8 cellular contexts compared by ENCODE assay signal in genomic region chr11:69912911-69913451, GRCh38.
A peak's percentile ranks its signal among the peaks of the same experiment; 100 is the strongest.
DNase-seq lines count a peak whose midpoint lies in the region; ATAC-seq and TF ChIP-seq lines count a peak whose summit lies in the region.
"Had no signal": no experiment of that assay in that cellular context is flagged by ENCODE, and none has a peak within 500 bp of the region (broad histone marks: within the 10 kb centered on the region; RNA-seq: fewer than 3 reads in every experiment).

No MANE protein-coding gene starts in this region.

- no peak for ATAC-seq in GM21367 (IDR thresholded peaks at IDR 0.05; ENCODE audit: unreplicated experiment)

- DNase-seq in GM12864 (ENCODE audit: low read depth) (no peak), choroid plexus epithelial cell (ENCODE audit: low read depth) (peak; percentile 43), posterior cingulate gyrus (peak in 8 of 10 donors; percentile 9 to 85 (median 34)), NCI-H1417 treated with DMSO at 0.1 percent for 48 hours (lab: John Stamatoyannopoulos, UW) (no peak), glomerular visceral epithelial cell (ENCODE audit: extremely low spot score) (no peak)
- DNase-seq: NCI-H2029 treated with DMSO at 0.1 percent for 48 hours had no signal

- no peaks in the 10 kb centered on the region for H4K20me1 ChIP-seq in Loucy (ENCODE audit: insufficient read depth, low read length, poor library complexity, severe bottlenecking)

- H3K79me2 ChIP-seq in Loucy (ENCODE audit: insufficient read depth, low read length): no peaks in the 10 kb centered on the region

- H3K9ac ChIP-seq in Loucy (ENCODE audit: low read depth, low read length, poor library complexity, severe bottlenecking): no peak overlapping the region

- no peaks in the 10 kb centered on the region for H3F3A ChIP-seq in Loucy (ENCODE audit: low read depth)

- no peaks in the 10 kb centered on the region for H3K4me1 ChIP-seq in Loucy (ENCODE audit: insufficient read depth, low read length, poor library complexity, severe bottlenecking)

- 0 out of 2 replicates have a peak overlapping the region, but pooled peaks have one; percentile 36 for H2AFZ ChIP-seq in Loucy (ENCODE audit: low read length)

- no peaks in the 10 kb centered on the region for H3K9me2 ChIP-seq in Loucy (replicated peaks; ENCODE audit: low read depth, low read length)

- no peaks in the 10 kb centered on the region for H3K9me3 ChIP-seq in Loucy (ENCODE audit: insufficient read depth, low read depth, low read length)

- no peaks in the 10 kb centered on the region for H3K27me3 ChIP-seq in Loucy (ENCODE audit: insufficient read depth, low read length, poor library complexity, severe bottlenecking)

- no peaks in the 10 kb centered on the region for H3K36me3 ChIP-seq in Loucy (ENCODE audit: insufficient read depth, low read length)

- H3K4me2 ChIP-seq in Loucy (ENCODE audit: low read depth, low read length, poor library complexity, severe bottlenecking): no peak overlapping the region

- H3K4me3 ChIP-seq in GM12864 (ENCODE audit: low read depth, low read length): no peak overlapping the region
- no peak overlapping the region for H3K4me3 ChIP-seq in Loucy (ENCODE audit: low read length, poor library complexity, severe bottlenecking)
- H3K4me3 ChIP-seq in choroid plexus epithelial cell (ENCODE audit: low read depth, low read length): no peak overlapping the region

- intact Hi-C loops in posterior cingulate gyrus (cut with DNase I): no loop called here

- peak; percentile 45 for TF ChIP-seq CTCF in GM12864 (IDR thresholded peaks at IDR 0.05; ENCODE audit: low read depth, low read length, missing control alignments)
- TF ChIP-seq CTCF in Loucy (conservative IDR thresholded peaks at IDR 0.05; ENCODE audit: low read length): peak; percentile 46; the same call in 1 of the 2 replicates
- TF ChIP-seq CTCF in choroid plexus epithelial cell (conservative IDR thresholded peaks at IDR 0.05; ENCODE audit: low read depth, low read length): peak; percentile 57

Comparison
In these comparisons a context has a peak if more than half of its experiments do, and no peak if none do; other contexts are left out.
1. DNase-seq: peak in choroid plexus epithelial cell (single experiment) and posterior cingulate gyrus (8 of 10); none in GM12864 (single experiment), NCI-H1417 treated with DMSO at 0.1 percent for 48 hours (single experiment) and glomerular visceral epithelial cell (single experiment).
2. Peak in every context shown above with its lines, with median percentiles within 50 percentile points of each other: CTCF ChIP-seq.